In the genomic region with DNA sequence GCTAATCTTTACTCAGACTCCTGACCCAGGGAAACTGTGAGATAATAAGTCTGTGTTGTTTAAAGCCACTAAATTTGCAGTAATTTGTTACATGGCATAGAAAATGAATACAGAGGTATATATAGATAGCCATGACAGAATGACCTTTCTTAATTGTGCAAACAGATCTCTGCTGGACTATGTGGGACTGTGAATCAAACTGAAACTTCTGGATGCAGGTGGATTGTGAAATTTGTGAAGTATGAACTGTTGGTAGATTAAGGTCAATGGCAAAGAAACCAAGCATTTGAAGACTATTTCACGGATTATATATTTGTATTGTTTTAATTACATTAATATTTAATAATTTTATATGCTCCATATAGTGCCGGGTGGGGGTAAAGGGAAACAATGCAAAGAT, we compare ENCODE assay signal across 37 cellular contexts. TPM values are rescaled to one million over a fixed set of nuclear protein-coding genes. Genes with fewer than 3 reads are reported as not detected.
"Had no signal": no experiment of that assay in that cellular context is flagged by ENCODE, and none has a peak within 500 bp of the region (broad histone marks: within the 10 kb centered on the region; RNA-seq: fewer than 3 reads in every experiment).

No MANE protein-coding gene starts in this region.

- DNase-seq: Karpas-422, Kasumi-1, MG63, MM.1S, MV-4-11, NCI-H1048, NCI-H1092, NCI-H1092 treated with DMSO at 0.1 percent for 48 hours, NCI-H1105, NCI-H1105 treated with DMSO at 0.1 percent for 48 hours, NCI-H1417, NCI-H1417 treated with DMSO at 0.1 percent for 48 hours, NCI-H1436, NCI-H1436 treated with DMSO at 0.1 percent for 48 hours, NCI-H146, NCI-H1694, NCI-H1694 treated with DMSO at 0.1 percent for 48 hours, NCI-H187, NCI-H187 treated with DMSO at 0.1 percent for 48 hours, NCI-H1930, NCI-H2029, NCI-H2029 treated with DMSO at 0.1 percent for 48 hours, NCI-H2081, NCI-H2081 treated with DMSO at 0.1 percent for 48 hours, NCI-H2107, NCI-H2171, NCI-H2171 treated with DMSO at 0.1 percent for 48 hours, NCI-H2227 treated with DMSO at 0.1 percent for 48 hours, NCI-H226, NCI-H345, NCI-H446 treated with DMSO at 0.1 percent for 48 hours, NCI-H510A, NCI-H510A treated with DMSO at 0.1 percent for 48 hours had no signal

- H3K27me3 ChIP-seq: MG63 had no signal

- H3K4me3 ChIP-seq: MG63 had no signal

- H3K36me3 ChIP-seq: MG63 had no signal

- H3K9me3 ChIP-seq: MG63 had no signal

RNA-seq across cellular contexts. Expression of gene GPR151, which starts 52.2 kb away (rescaled TPM):
- total RNA-seq: LHCN-M2, M059J, MCF 10A, NCI-H460 had no signal
